8 cellular contexts compared by ENCODE assay signal in genomic region chr1:146409817-146410441, GRCh38.
A peak's percentile ranks its signal among the peaks of the same experiment; 100 is the strongest.
DNase-seq lines count a peak whose midpoint lies in the region; FAIRE-seq and TF ChIP-seq lines count a peak whose summit lies in the region.
"Not testable (repeated sequence)": the region's sequence is repeated elsewhere in the genome, so short reads cannot be mapped to it uniquely, and the experiment has no call there.

No MANE protein-coding gene starts in this region.

- intact Hi-C loops in adrenal gland (cut with DNase I); endothelial cell of umbilical vein (cut with micrococcal nuclease): not testable (repeated sequence)

- peak; percentile 58 to 62 for TF ChIP-seq POLR2A in adrenal gland (IDR thresholded peaks at IDR 0.05)
- peak; percentile 91 for TF ChIP-seq POLR2A in endothelial cell of umbilical vein (IDR thresholded peaks at IDR 0.05; ENCODE audit: low read depth, low read length)
- TF ChIP-seq POLR2A in suprapubic skin (IDR thresholded peaks at IDR 0.05): peak in 1 of 2 donors; percentile 54

- H3K79me2 ChIP-seq in endothelial cell of umbilical vein (ENCODE audit: control insufficient read depth, insufficient read depth, low read length): not testable (repeated sequence)

- TF ChIP-seq CTCF in adrenal gland (IDR thresholded peaks at IDR 0.05); endothelial cell of umbilical vein (IDR thresholded peaks at IDR 0.05; ENCODE audit: extremely low read depth in 1 of 2, insufficient read depth in 1 of 2, low read depth in 1 of 2, low read length in 2 of 2); neutrophil (IDR thresholded peaks at IDR 0.05); suprapubic skin (IDR thresholded peaks at IDR 0.05): not testable (repeated sequence)

- H3K4me3 ChIP-seq in adrenal gland: peak overlapping the region in 1 of 4 donors; percentile 32
- H3K4me3 ChIP-seq in endothelial cell of umbilical vein (replicated peaks in 1 of 3; ENCODE audit: insufficient read depth in 1 of 3, low read depth in 1 of 3, low read length in 3 of 3): not testable (repeated sequence)
- H3K4me3 ChIP-seq in neutrophil (ENCODE audit: low read depth in 1 of 2, low read length in 1 of 2): peak overlapping the region in 1 of 2 experiments; percentile 19
- peak overlapping the region; percentile 30 for H3K4me3 ChIP-seq in suprapubic skin

- H3K27ac ChIP-seq in adrenal gland: peak overlapping the region in 3 of 5 donors; percentile 47 to 75 (median 74)
- not testable (repeated sequence) for H3K27ac ChIP-seq in endothelial cell of umbilical vein (ENCODE audit: insufficient read depth, low read depth, low read length)
- peak overlapping the region; percentile 37 for H3K27ac ChIP-seq in neutrophil
- peak overlapping the region; percentile 79 for H3K27ac ChIP-seq in suprapubic skin

- CTCF ChIA-PET in endothelial cell of umbilical vein (lab: Charles Lee): not testable (repeated sequence)

- not testable (repeated sequence) for TF ChIP-seq EP300 in suprapubic skin (IDR thresholded peaks at IDR 0.05)

- not testable (repeated sequence) for H3K9me1 ChIP-seq in endothelial cell of umbilical vein (replicated peaks; ENCODE audit: control insufficient read depth, extremely low read depth, insufficient read depth, low read length)

- H3K9me3 ChIP-seq in adrenal gland (replicated peaks in 1 of 3); endothelial cell of umbilical vein (replicated peaks; ENCODE audit: control insufficient read depth, insufficient read depth, low read length); neutrophil; suprapubic skin: not testable (repeated sequence)

- not testable (repeated sequence) for H3K4me2 ChIP-seq in endothelial cell of umbilical vein (ENCODE audit: insufficient read depth, low read length)

- H3K27me3 ChIP-seq in adrenal gland; endothelial cell of umbilical vein (ENCODE audit: control insufficient read depth in 2 of 2, insufficient read depth in 2 of 2, low read length in 2 of 2); suprapubic skin: not testable (repeated sequence)
- peaks cover 12% of the 10 kb centered on the region for H3K27me3 ChIP-seq in neutrophil

- WGBS in adrenal gland, 4 donors: 7 to 20% (median 13%) methylated on average over 19 to 26 of the region's 26 CpGs
- WGBS in suprapubic skin: 29% methylated on average over 21 of the region's 26 CpGs

- not testable (repeated sequence) for FAIRE-seq in endothelial cell of umbilical vein (lab: Jason Lieb, UNC)

- TSS peak; percentile 100 for BruUV-seq in endothelial cell of umbilical vein (replicated peaks; lab: Mats Ljungman, UMichigan)

- DNase-seq in ELF-1 (ENCODE audit: low read depth, low spot score) (peak; percentile 49), HT-29 (ENCODE audit: low spot score) (peak; percentile 71), SHP77 treated with DMSO at 0.1 percent for 48 hours (lab: John Stamatoyannopoulos, UW) (peak; percentile 99), adrenal gland (peak; percentile 24 to 86 (median 49)), endothelial cell of umbilical vein (ENCODE audit: low read depth, low spot score) (peak; percentile 40), iPS-NIHi11 (ENCODE audit: low spot score) (peak; percentile 0), suprapubic skin (ENCODE audit: low spot score in 2 of 2) (peak in 1 of 2 donors; percentile 81)

- H3K36me3 ChIP-seq in adrenal gland (replicated peaks in 1 of 2); endothelial cell of umbilical vein (ENCODE audit: control insufficient read depth in 2 of 2, extremely low read depth in 1 of 2, insufficient read depth in 2 of 2, low read length in 2 of 2); neutrophil; suprapubic skin: not testable (repeated sequence)

- dilution Hi-C loops in endothelial cell of umbilical vein (cut with MboI; ENCODE audit: extremely low pct_ligation_motif_present, low sequenced_read_pairs): not testable (repeated sequence)

- not testable (repeated sequence) for H4K20me1 ChIP-seq in endothelial cell of umbilical vein (replicated peaks; ENCODE audit: control insufficient read depth, extremely low read depth, insufficient read depth, low read length)

- peak overlapping the region; percentile 41 for H2AFZ ChIP-seq in endothelial cell of umbilical vein (ENCODE audit: low read depth, low read length)

- H3K4me1 ChIP-seq in adrenal gland (replicated peaks in 1 of 2); endothelial cell of umbilical vein (ENCODE audit: control insufficient read depth, extremely low read depth, insufficient read depth, low read length); neutrophil (ENCODE audit: control insufficient read depth in 1 of 2, insufficient read depth in 1 of 2, low read depth in 1 of 2, low read length in 1 of 2); suprapubic skin: not testable (repeated sequence)

- POLR2A ChIA-PET in endothelial cell of umbilical vein (lab: Charles Lee): not testable (repeated sequence)

- not testable (repeated sequence) for H3K9ac ChIP-seq in endothelial cell of umbilical vein (replicated peaks; ENCODE audit: extremely low read depth, insufficient read depth, low read length)

TF ChIP-seq in endothelial cell of umbilical vein, 7 proteins besides CTCF, POLR2A, EP300 and RAD21:
- peak; percentile 71 for TF ChIP-seq POLR2AphosphoS5 (IDR thresholded peaks at IDR 0.05; ENCODE audit: insufficient read depth, low read depth, low read length)
